In the genomic region with DNA sequence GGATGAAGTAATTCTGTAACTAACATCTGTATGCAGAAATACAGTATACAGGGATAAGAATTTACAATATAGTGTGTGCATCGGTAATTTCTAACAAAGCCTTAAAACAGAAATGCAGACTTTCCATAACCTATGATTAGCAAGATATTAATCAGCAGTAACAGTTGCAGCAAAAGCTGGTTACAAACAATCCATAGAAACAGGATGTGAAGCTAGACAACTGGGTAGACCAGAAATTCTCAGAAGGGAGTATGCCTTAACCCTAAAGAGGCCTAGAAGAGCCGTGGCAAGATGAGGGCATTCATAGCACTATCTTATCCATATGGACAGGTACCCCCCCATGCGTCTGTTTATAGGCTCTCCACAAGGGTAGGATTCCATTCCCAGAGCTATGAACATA, we compare ENCODE assay signal across 2 cellular contexts. TPM values are rescaled to one million over a fixed set of nuclear protein-coding genes. Genes with fewer than 3 reads are reported as not detected.
"Had no signal": no experiment of that assay in that cellular context is flagged by ENCODE, and none has a peak within 500 bp of the region (broad histone marks: within the 10 kb centered on the region; RNA-seq: fewer than 3 reads in every experiment).

No MANE protein-coding gene starts in this region.

RNA-seq across cellular contexts. Expression of gene ANKRD30B, which starts 48.9 kb away (rescaled TPM):
- total RNA-seq: MCF 10A, NCI-H460 had no signal
